Comparison of ENCODE assay signal across 8 cellular contexts in genomic region chr6:33904050-33904827, GRCh38.
DNase-seq lines count a peak whose midpoint lies in the region; ATAC-seq, FAIRE-seq and TF ChIP-seq lines count a peak whose summit lies in the region.

No MANE protein-coding gene starts in this region.

- no peaks in the 10 kb centered on the region for H3K27me3 Mint-ChIP-seq in CD4-positive, alpha-beta T cell

- H3K27ac Mint-ChIP-seq in CD4-positive, alpha-beta T cell, result peak overlapping the region; percentile 85

- peaks cover 81% of the 10 kb centered on the region for H3K4me1 Mint-ChIP-seq in CD4-positive, alpha-beta T cell (ENCODE audit: low read depth)

- H3K27me3 ChIP-seq in CD4-positive, alpha-beta T cell (ENCODE audit: control insufficient read depth, insufficient read depth, low read length), result no peaks in the 10 kb centered on the region
- H3K27me3 ChIP-seq in esophagus squamous epithelium, result peaks cover 0 to 12% (median 0%) of the 10 kb centered on the region in 4 donors

- ATAC-seq in CD4-positive, alpha-beta T cell (ENCODE audit: poor library complexity), result peak; percentile 82
- ATAC-seq in GM21447 (IDR thresholded peaks at IDR 0.05; ENCODE audit: unreplicated experiment), result peak; percentile 67

- H3K27ac ChIP-seq in CD4-positive, alpha-beta T cell (ENCODE audit: low read depth, low read length), result peak overlapping the region; percentile 62
- H3K27ac ChIP-seq in esophagus squamous epithelium, result peak overlapping the region in 2 of 4 donors; percentile 30 to 34

- no peaks in the 10 kb centered on the region for H3K9me3 Mint-ChIP-seq in CD4-positive, alpha-beta T cell

- no peaks in the 10 kb centered on the region for H3K36me3 ChIP-seq in esophagus squamous epithelium

- H3K36me3 Mint-ChIP-seq in CD4-positive, alpha-beta T cell (ENCODE audit: low read depth), result no peaks in the 10 kb centered on the region

- no peak for FAIRE-seq in D721Med (lab: Jason Lieb, UNC)

- POLR2A ChIA-PET in CD4-positive, alpha-beta T cell (lab: Charles Lee), result interaction anchor here (0.7 to 2.0 kb wide), 12 partner anchors 9 to 332 kb away, joined by 3 to 29 read pairs (median 8); partner anchors contain the start of genes HMGA1, ITPR3 and LEMD2

- DNase-seq in CD4-positive, alpha-beta T cell, result peak; percentile 40 to 74 (median 56)
- peak; percentile 62 for DNase-seq in OCI-M1 (lab: John Stamatoyannopoulos, UW)
- peak; percentile 45 for DNase-seq in activated gamma-delta T cell treated with anti-CD3 and anti-CD28 coated beads, Interleukin-2, amount 50 U/mL, for 16 hours (ENCODE audit: low read depth)
- peak; percentile 30 to 38 (median 38) for DNase-seq in stimulated activated CD4-positive, alpha-beta T cell treated with anti-CD3 and anti-CD28 coated beads, Interleukin-12 subunit alpha, Interleukin-12 subunit beta, amount 100 ng/mL, for 48 hours (ENCODE audit: low read depth in 2 of 3, low spot score in 1 of 3)
- no peak for DNase-seq in D721Med (ENCODE audit: insufficient read length, low spot score)
- no peak for DNase-seq in NCI-H446 treated with DMSO at 0.1 percent for 48 hours (lab: John Stamatoyannopoulos, UW)
- no peak for DNase-seq in esophagus squamous epithelium (lab: John Stamatoyannopoulos, UW)

- peak overlapping the region; percentile 43 for H3K4me3 Mint-ChIP-seq in CD4-positive, alpha-beta T cell

- no peaks in the 10 kb centered on the region for H3K9me3 ChIP-seq in CD4-positive, alpha-beta T cell (ENCODE audit: control insufficient read depth, low read length)
- no peaks in the 10 kb centered on the region for H3K9me3 ChIP-seq in esophagus squamous epithelium

- CTCF ChIA-PET in CD4-positive, alpha-beta T cell (lab: Charles Lee), result interaction anchor here (1.1 kb wide), 1 partner anchor 133 kb away, joined by 3 read pairs; no protein-coding TSS in a partner anchor

- 67 to 73% methylated on average over 10 to 12 of the region's 14 CpGs for WGBS in esophagus squamous epithelium, 2 donors

- H3K4me1 ChIP-seq in esophagus squamous epithelium, result peaks cover 0 to 23% (median 0%) of the 10 kb centered on the region in 3 donors

- TF ChIP-seq CTCF in CD4-positive, alpha-beta T cell (IDR thresholded peaks at IDR 0.05), result no peak
- TF ChIP-seq CTCF in D721Med (IDR thresholded peaks at IDR 0.05; ENCODE audit: insufficient read depth, missing control alignments), result no peak
- no peak for TF ChIP-seq CTCF in esophagus squamous epithelium (IDR thresholded peaks at IDR 0.05)

- intact Hi-C loops in CD4-positive, alpha-beta T cell (cut with DNase I, micrococcal nuclease), result loop anchor here (2.0 to 10.0 kb wide), 4 partner anchors 47 to 119 kb away; partner anchors contain the start of gene LEMD2 (in 1 of the 2)
- intact Hi-C loops in esophagus squamous epithelium (cut with DNase I), result no loop called here

- H3K4me3 ChIP-seq in esophagus squamous epithelium, result no peak overlapping the region

- TF ChIP-seq POLR2A in esophagus squamous epithelium (IDR thresholded peaks at IDR 0.05), result no peak

Comparison
In these comparisons a context has a peak if more than half of its experiments do, and no peak if none do; other contexts are left out.
1. DNase-seq: peak in CD4-positive, alpha-beta T cell (10 of 10), OCI-M1 (single experiment), activated gamma-delta T cell treated with anti-CD3 and anti-CD28 coated beads, Interleukin-2, amount 50 U/mL, for 16 hours (single experiment) and stimulated activated CD4-positive, alpha-beta T cell treated with anti-CD3 and anti-CD28 coated beads, Interleukin-12 subunit alpha, Interleukin-12 subunit beta, amount 100 ng/mL, for 48 hours (3 of 3); none in D721Med (single experiment), NCI-H446 treated with DMSO at 0.1 percent for 48 hours (single experiment) and esophagus squamous epithelium (single experiment).